22 cellular contexts compared by ENCODE assay signal in the genomic region with DNA sequence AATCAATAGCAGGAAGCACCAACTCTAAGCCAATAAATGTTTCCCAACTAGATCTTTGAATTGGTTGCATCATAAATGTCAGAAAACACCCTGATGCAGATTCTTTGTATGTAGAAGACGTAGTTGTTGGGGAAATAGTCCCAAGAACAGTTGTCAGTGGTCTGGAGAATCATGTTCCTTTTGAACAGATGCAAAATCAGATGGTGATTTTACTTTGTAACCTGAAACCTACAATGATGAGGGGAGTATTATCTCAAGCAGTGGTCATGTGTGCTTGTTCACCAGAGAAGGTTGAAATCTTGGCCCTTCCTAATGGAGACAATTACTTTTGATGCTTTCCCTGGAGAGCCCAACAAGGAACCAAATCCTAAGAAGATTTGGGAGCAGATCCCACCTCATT.
"Had no signal": no experiment of that assay in that cellular context is flagged by ENCODE, and none has a peak within 500 bp of the region (broad histone marks: within the 10 kb centered on the region; RNA-seq: fewer than 3 reads in every experiment).

No MANE protein-coding gene starts in this region.

- H3K4me2 ChIP-seq: hepatocyte had no signal

- H3K36me3 ChIP-seq: left lung, spleen, thoracic aorta, vagina had no signal

- H3K9me3 ChIP-seq: left lung, thoracic aorta, vagina had no signal

- H3K27me3 ChIP-seq: hepatocyte, left lung, spleen, vagina had no signal

- H3K4me3 ChIP-seq: hepatocyte, left lung, spleen, thoracic aorta, vagina had no signal

- H3K27ac ChIP-seq: hepatocyte, left lung, spleen, thoracic aorta, vagina had no signal

- FAIRE-seq: astrocyte, colon had no signal

- H2AFZ ChIP-seq: hepatocyte had no signal

- H3K4me1 ChIP-seq: left lung, spleen, vagina had no signal

- ATAC-seq: activated CD4-positive, alpha-beta T cell treated with anti-CD3 and anti-CD28 coated beads for 36 hours; activated T-cell treated with anti-CD3 and anti-CD28 coated beads, Interleukin-2, amount 50 U/mL, for 4 hours; left lung; natural killer cell had no signal

- DNase-seq: activated B cell treated with CpG ODN at 0.5 μM for 24 hours; activated CD4-positive, alpha-beta T cell treated with anti-CD3 and anti-CD28 coated beads for 36 hours; activated CD4-positive, alpha-beta T cell treated with anti-CD3 and anti-CD28 coated beads, Interleukin-2, amount 50 U/mL, for 4 hours; activated CD8-positive, alpha-beta memory T cell treated with anti-CD3 and anti-CD28 coated beads for 24 hours; activated CD8-positive, alpha-beta memory T cell treated with anti-CD3 and anti-CD28 coated beads, Interleukin-2, amount 50 U/mL, for 48 hours; activated naive CD4-positive, alpha-beta T cell; activated T-cell treated with anti-CD3 and anti-CD28 coated beads, Interleukin-2, amount 50 U/mL, for 4 hours; effector memory CD4-positive, alpha-beta T cell; foreskin melanocyte; immature natural killer cell; left lung; mammary epithelial cell; natural killer cell; retina; spleen; stimulated activated CD4-positive, alpha-beta T cell treated with anti-CD3 and anti-CD28 coated beads, Interleukin-4, amount 100 ng/mL, for 1 hour; stimulated activated naive CD4-positive, alpha-beta T cell treated with Interleukin-2 at 50 U/mL for 16 hours had no signal

- H3K79me2 ChIP-seq: hepatocyte had no signal
